In the genomic region with DNA sequence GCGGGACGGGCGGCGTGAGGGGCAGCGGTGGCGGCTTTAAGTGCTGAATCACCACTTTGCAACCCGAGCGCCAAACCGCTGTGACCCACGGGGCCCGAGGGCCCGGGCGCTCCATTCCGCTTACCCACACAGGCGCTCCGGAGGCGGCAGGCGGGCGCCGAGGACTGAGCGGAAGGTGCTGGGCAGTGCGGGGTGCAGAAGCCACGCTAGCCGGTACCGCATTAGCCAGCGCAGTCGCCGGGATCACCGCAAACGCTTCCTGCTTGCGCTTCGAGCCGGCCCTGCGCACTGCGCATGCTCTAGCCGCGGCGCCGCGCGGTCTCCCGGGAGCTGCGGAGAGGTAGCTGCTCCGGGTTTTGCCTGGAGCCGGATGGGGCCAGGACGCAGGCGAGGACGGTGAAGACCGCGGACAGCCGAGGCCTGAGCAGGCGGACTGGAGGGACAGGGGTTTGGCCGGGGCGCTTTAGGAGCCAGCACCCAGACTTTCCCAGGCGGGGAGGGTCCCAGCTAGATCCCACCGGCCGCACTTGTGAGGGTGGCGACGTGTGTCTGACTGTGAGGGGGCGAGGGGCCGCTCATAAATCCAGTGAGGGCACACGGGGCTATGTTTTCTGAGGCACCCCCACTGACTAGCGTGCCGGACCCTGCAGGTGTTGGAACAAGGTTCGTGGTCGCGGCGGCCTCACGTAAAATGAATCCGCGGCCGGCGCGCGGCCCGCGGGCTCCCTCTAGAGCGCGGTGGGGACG, we compare ENCODE assay signal across 1 cellular context.
TF ChIP-seq lines count a peak whose summit lies in the region.

A gene (minus strand): TSS at position 296 of the 747 bp plus-strand sequence. CDS start 74 bp downstream, at position 222.

TF ChIP-seq in HEK293, 187 proteins besides CTCF, POLR2A, EP300 and RAD21 (continued from another document):
- TF ChIP-seq, protein P1, sequence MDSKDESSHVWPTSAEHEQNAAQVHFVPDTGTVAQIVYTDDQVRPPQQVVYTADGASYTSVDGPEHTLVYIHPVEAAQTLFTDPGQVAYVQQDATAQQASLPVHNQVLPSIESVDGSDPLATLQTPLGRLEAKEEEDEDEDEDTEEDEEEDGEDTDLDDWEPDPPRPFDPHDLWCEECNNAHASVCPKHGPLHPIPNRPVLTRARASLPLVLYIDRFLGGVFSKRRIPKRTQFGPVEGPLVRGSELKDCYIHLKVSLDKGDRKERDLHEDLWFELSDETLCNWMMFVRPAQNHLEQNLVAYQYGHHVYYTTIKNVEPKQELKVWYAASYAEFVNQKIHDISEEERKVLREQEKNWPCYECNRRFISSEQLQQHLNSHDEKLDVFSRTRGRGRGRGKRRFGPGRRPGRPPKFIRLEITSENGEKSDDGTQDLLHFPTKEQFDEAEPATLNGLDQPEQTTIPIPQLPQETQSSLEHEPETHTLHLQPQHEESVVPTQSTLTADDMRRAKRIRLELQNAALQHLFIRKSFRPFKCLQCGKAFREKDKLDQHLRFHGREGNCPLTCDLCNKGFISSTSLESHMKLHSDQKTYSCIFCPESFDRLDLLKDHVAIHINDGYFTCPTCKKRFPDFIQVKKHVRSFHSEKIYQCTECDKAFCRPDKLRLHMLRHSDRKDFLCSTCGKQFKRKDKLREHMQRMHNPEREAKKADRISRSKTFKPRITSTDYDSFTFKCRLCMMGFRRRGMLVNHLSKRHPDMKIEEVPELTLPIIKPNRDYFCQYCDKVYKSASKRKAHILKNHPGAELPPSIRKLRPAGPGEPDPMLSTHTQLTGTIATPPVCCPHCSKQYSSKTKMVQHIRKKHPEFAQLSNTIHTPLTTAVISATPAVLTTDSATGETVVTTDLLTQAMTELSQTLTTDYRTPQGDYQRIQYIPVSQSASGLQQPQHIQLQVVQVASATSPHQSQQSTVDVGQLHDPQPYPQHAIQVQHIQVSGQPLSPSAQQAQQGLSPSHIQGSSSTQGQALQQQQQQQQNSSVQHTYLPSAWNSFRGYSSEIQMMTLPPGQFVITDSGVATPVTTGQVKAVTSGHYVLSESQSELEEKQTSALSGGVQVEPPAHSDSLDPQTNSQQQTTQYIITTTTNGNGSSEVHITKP (tag by site-specific recombination; IDR thresholded peaks at IDR 0.05) = peak; percentile 86
- TF ChIP-seq GLIS1 (tag by site-specific recombination; IDR thresholded peaks at IDR 0.05) (0 out of 2 replicates have a peak, but pooled peaks have one; percentile 29), FEZF1 (tag by site-specific recombination; IDR thresholded peaks at IDR 0.05) (0 out of 2 replicates have a peak, but pooled peaks have one; percentile 12), KLF8 (tag by site-specific recombination; IDR thresholded peaks at IDR 0.05) (peak; percentile 47), ZNF239 (tag by site-specific recombination; IDR thresholded peaks at IDR 0.05) (peak; percentile 70; the same call in 1 of the 2 replicates), ZNF423 (tag by site-specific recombination; IDR thresholded peaks at IDR 0.05) (peak; percentile 44; the same call in 1 of the 2 replicates), ZNF223 (tag by site-specific recombination; IDR thresholded peaks at IDR 0.05) (0 out of 2 replicates have a peak, but pooled peaks have one; percentile 9), ZFP37 (tag by site-specific recombination; IDR thresholded peaks at IDR 0.05) (peak; percentile 92), ZSCAN30 (tag by site-specific recombination; IDR thresholded peaks at IDR 0.05) (peak; percentile 90; the same call in 1 of the 2 replicates), ZNF341 (tag by site-specific recombination; IDR thresholded peaks at IDR 0.05; ENCODE audit: low read depth) (peak; percentile 34; the same call in 1 of the 2 replicates), ZNF571 (tag by site-specific recombination; IDR thresholded peaks at IDR 0.05) (no peak), ZNF843 (tag by site-specific recombination; IDR thresholded peaks at IDR 0.05) (0 out of 2 replicates have a peak, but pooled peaks have one; percentile 56), KLF7 (tag by site-specific recombination; IDR thresholded peaks at IDR 0.05; ENCODE audit: borderline replicate concordance) (peak; percentile 29; the same call in 1 of the 2 replicates), ZNF394 (tag by site-specific recombination; IDR thresholded peaks at IDR 0.05; ENCODE audit: borderline replicate concordance) (peak; percentile 93), ZIC2 (tag by site-specific recombination; IDR thresholded peaks at IDR 0.05) (peak; percentile 40; the same call in 1 of the 2 replicates), ZBTB48 (tag by site-specific recombination; IDR thresholded peaks at IDR 0.05) (peak; percentile 64), ZNF146 (tag by site-specific recombination; IDR thresholded peaks at IDR 0.05) (peak; percentile 4; the same call in 1 of the 2 replicates), ZNF610 (tag by site-specific recombination; IDR thresholded peaks at IDR 0.05; ENCODE audit: borderline replicate concordance) (0 out of 2 replicates have a peak, but pooled peaks have one; percentile 55), KLF10 (tag by site-specific recombination; IDR thresholded peaks at IDR 0.05) (0 out of 2 replicates have a peak, but pooled peaks have one; percentile 10), ZBTB8A (tag by site-specific recombination; IDR thresholded peaks at IDR 0.05) (peak; percentile 91), ZNF501 (tag by site-specific recombination; IDR thresholded peaks at IDR 0.05) (peak; percentile 88; the same call in 1 of the 2 replicates), ZNF324 (tag by site-specific recombination; IDR thresholded peaks at IDR 0.05) (peak; percentile 91), OSR2 (tag by site-specific recombination; IDR thresholded peaks at IDR 0.05) (peak; percentile 42; the same call in 1 of the 2 replicates)
- TF ChIP-seq, protein P2, sequence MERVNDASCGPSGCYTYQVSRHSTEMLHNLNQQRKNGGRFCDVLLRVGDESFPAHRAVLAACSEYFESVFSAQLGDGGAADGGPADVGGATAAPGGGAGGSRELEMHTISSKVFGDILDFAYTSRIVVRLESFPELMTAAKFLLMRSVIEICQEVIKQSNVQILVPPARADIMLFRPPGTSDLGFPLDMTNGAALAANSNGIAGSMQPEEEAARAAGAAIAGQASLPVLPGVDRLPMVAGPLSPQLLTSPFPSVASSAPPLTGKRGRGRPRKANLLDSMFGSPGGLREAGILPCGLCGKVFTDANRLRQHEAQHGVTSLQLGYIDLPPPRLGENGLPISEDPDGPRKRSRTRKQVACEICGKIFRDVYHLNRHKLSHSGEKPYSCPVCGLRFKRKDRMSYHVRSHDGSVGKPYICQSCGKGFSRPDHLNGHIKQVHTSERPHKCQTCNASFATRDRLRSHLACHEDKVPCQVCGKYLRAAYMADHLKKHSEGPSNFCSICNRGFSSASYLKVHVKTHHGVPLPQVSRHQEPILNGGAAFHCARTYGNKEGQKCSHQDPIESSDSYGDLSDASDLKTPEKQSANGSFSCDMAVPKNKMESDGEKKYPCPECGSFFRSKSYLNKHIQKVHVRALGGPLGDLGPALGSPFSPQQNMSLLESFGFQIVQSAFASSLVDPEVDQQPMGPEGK (tag by site-specific recombination; IDR thresholded peaks at IDR 0.05) = peak; percentile 88
- TF ChIP-seq, protein P3, sequence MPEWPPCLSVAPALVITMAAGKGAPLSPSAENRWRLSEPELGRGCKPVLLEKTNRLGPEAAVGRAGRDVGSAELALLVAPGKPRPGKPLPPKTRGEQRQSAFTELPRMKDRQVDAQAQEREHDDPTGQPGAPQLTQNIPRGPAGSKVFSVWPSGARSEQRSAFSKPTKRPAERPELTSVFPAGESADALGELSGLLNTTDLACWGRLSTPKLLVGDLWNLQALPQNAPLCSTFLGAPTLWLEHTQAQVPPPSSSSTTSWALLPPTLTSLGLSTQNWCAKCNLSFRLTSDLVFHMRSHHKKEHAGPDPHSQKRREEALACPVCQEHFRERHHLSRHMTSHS (tag by site-specific recombination; IDR thresholded peaks at IDR 0.05) = no peak
- TF ChIP-seq, protein P4, sequence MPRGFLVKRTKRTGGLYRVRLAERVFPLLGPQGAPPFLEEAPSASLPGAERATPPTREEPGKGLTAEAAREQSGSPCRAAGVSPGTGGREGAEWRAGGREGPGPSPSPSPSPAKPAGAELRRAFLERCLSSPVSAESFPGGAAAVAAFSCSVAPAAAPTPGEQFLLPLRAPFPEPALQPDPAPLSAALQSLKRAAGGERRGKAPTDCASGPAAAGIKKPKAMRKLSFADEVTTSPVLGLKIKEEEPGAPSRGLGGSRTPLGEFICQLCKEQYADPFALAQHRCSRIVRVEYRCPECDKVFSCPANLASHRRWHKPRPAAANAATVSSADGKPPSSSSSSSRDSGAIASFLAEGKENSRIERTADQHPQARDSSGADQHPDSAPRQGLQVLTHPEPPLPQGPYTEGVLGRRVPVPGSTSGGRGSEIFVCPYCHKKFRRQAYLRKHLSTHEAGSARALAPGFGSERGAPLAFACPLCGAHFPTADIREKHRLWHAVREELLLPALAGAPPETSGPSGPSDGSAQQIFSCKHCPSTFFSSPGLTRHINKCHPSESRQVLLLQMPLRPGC (tag by site-specific recombination; IDR thresholded peaks at IDR 0.05) = 0 out of 2 replicates have a peak, but pooled peaks have one; percentile 31
- TF ChIP-seq, protein P5, sequence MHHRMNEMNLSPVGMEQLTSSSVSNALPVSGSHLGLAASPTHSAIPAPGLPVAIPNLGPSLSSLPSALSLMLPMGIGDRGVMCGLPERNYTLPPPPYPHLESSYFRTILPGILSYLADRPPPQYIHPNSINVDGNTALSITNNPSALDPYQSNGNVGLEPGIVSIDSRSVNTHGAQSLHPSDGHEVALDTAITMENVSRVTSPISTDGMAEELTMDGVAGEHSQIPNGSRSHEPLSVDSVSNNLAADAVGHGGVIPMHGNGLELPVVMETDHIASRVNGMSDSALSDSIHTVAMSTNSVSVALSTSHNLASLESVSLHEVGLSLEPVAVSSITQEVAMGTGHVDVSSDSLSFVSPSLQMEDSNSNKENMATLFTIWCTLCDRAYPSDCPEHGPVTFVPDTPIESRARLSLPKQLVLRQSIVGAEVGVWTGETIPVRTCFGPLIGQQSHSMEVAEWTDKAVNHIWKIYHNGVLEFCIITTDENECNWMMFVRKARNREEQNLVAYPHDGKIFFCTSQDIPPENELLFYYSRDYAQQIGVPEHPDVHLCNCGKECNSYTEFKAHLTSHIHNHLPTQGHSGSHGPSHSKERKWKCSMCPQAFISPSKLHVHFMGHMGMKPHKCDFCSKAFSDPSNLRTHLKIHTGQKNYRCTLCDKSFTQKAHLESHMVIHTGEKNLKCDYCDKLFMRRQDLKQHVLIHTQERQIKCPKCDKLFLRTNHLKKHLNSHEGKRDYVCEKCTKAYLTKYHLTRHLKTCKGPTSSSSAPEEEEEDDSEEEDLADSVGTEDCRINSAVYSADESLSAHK (tag by site-specific recombination; IDR thresholded peaks at IDR 0.05) = peak; percentile 56
- TF ChIP-seq, protein P6, sequence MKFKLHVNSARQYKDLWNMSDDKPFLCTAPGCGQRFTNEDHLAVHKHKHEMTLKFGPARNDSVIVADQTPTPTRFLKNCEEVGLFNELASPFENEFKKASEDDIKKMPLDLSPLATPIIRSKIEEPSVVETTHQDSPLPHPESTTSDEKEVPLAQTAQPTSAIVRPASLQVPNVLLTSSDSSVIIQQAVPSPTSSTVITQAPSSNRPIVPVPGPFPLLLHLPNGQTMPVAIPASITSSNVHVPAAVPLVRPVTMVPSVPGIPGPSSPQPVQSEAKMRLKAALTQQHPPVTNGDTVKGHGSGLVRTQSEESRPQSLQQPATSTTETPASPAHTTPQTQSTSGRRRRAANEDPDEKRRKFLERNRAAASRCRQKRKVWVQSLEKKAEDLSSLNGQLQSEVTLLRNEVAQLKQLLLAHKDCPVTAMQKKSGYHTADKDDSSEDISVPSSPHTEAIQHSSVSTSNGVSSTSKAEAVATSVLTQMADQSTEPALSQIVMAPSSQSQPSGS (tag by site-specific recombination; IDR thresholded peaks at IDR 0.05; ENCODE audit: low read depth) = no peak; the same call in 1 of the 2 replicates
- TF ChIP-seq, protein P7, sequence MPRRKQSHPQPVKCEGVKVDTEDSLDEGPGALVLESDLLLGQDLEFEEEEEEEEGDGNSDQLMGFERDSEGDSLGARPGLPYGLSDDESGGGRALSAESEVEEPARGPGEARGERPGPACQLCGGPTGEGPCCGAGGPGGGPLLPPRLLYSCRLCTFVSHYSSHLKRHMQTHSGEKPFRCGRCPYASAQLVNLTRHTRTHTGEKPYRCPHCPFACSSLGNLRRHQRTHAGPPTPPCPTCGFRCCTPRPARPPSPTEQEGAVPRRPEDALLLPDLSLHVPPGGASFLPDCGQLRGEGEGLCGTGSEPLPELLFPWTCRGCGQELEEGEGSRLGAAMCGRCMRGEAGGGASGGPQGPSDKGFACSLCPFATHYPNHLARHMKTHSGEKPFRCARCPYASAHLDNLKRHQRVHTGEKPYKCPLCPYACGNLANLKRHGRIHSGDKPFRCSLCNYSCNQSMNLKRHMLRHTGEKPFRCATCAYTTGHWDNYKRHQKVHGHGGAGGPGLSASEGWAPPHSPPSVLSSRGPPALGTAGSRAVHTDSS (tag by site-specific recombination; IDR thresholded peaks at IDR 0.05) = no peak
